14 cellular contexts compared by ENCODE assay signal in genomic region chr1:22731924-22732522, GRCh38. TPM values are rescaled to one million over a fixed set of nuclear protein-coding genes. Genes with fewer than 3 reads are reported as not detected.
DNase-seq lines count a peak whose midpoint lies in the region; ATAC-seq and TF ChIP-seq lines count a peak whose summit lies in the region.
"Had no signal": no experiment of that assay in that cellular context is flagged by ENCODE, and none has a peak within 500 bp of the region (broad histone marks: within the 10 kb centered on the region; RNA-seq: fewer than 3 reads in every experiment).

No MANE protein-coding gene starts in this region.

- no peaks in the 10 kb centered on the region for H3K27me3 Mint-ChIP-seq in type B pancreatic cell
- H3K27me3 Mint-ChIP-seq in naive thymus-derived CD8-positive, alpha-beta T cell: no peaks in the 10 kb centered on the region
- H3K27me3 Mint-ChIP-seq: B cell had no signal

- no peaks in the 10 kb centered on the region for H3K9me3 Mint-ChIP-seq in type B pancreatic cell
- H3K9me3 Mint-ChIP-seq in naive thymus-derived CD8-positive, alpha-beta T cell: no peaks in the 10 kb centered on the region
- H3K9me3 Mint-ChIP-seq: stimulated activated effector memory CD8-positive, alpha-beta T cell treated with anti-CD3 and anti-CD28 coated beads, Interleukin-12 subunit alpha, Interleukin-12 subunit beta, amount 100 ng/mL, for 72 hours had no signal

- 95% methylated on average over 5 of the region's 6 CpGs for WGBS in SK-N-SH (ENCODE audit: low lambda C conversion rate)

- peaks cover 0 to 4% of the 10 kb centered on the region in 2 experiments; a peak in 1 of 4 replicates for H3K4me1 ChIP-seq in SK-N-SH (ENCODE audit: control insufficient read depth in 1 of 2, insufficient read depth in 2 of 2, low read depth in 1 of 2, low read length in 1 of 2)
- 0 out of 2 replicates have a peak, but pooled peaks cover 7% of the 10 kb centered on the region for H3K4me1 ChIP-seq in Panc1 (ENCODE audit: control insufficient read depth, insufficient read depth, low read length)
- H3K4me1 ChIP-seq: HAP-1 had no signal

- H3K4me3 Mint-ChIP-seq in type B pancreatic cell: no peak overlapping the region
- H3K4me3 Mint-ChIP-seq in naive thymus-derived CD8-positive, alpha-beta T cell: no peak overlapping the region
- H3K4me3 Mint-ChIP-seq: B cell; stimulated activated effector memory CD8-positive, alpha-beta T cell treated with anti-CD3 and anti-CD28 coated beads, Interleukin-12 subunit alpha, Interleukin-12 subunit beta, amount 100 ng/mL, for 72 hours had no signal

- peaks cover 21% of the 10 kb centered on the region for H4K20me1 ChIP-seq in SK-N-SH (ENCODE audit: insufficient read depth)

- TF ChIP-seq RAD21 in SK-N-SH (IDR thresholded peaks at IDR 0.05; ENCODE audit: low read length): no peak

- H3K4me2 ChIP-seq in SK-N-SH: no peak overlapping the region

- CTCF ChIA-PET in SK-N-SH (lab: Yijun Ruan, JAX) (interaction anchor here (0.6 to 1.4 kb wide), 3 partner anchors 13 to 130 kb away, joined by 3 read pairs; no protein-coding TSS in a partner anchor), Panc1 (lab: Charles Lee) (interaction anchor here (0.7 kb wide), 1 partner anchor 60 kb away, joined by 5 read pairs; no protein-coding TSS in a partner anchor)

- TF ChIP-seq CTCF in SK-N-SH (IDR thresholded peaks at IDR 0.05) (0 out of 2 replicates have a peak, but pooled peaks have one; percentile 11), Panc1 (IDR thresholded peaks at IDR 0.05) (peak; percentile 75; the same call in 1 of the 2 replicates), fibroblast of pulmonary artery (IDR thresholded peaks at IDR 0.05; ENCODE audit: low read length, missing control alignments) (peak; percentile 74), type B pancreatic cell (conservative IDR thresholded peaks at IDR 0.05) (peak; percentile 39)

- H3K27me3 ChIP-seq in SK-N-SH (ENCODE audit: insufficient read depth) (no peaks in the 10 kb centered on the region), Panc1 (ENCODE audit: control insufficient read depth, insufficient read depth, low read length) (no peaks in the 10 kb centered on the region)
- H3K27me3 ChIP-seq: SJCRH30 had no signal

- H3K27ac ChIP-seq in SK-N-SH (ENCODE audit: low read depth in 2 of 2, low read length in 1 of 2) (no peak overlapping the region), Panc1 (ENCODE audit: low read length) (no peak overlapping the region)
- H3K27ac ChIP-seq: SJCRH30 had no signal

- no peak for DNase-seq in SK-N-SH
- DNase-seq in Panc1 (ENCODE audit: low read depth, low spot score): no peak
- DNase-seq in fibroblast of pulmonary artery (ENCODE audit: low read depth): peak; percentile 64
- DNase-seq in type B pancreatic cell (ENCODE audit: extremely low spot score, unreplicated experiment): no peak
- DNase-seq in CD1c-positive myeloid dendritic cell (ENCODE audit: extremely low spot score): no peak
- DNase-seq in NCI-H2196 treated with DMSO at 0.1 percent for 48 hours (lab: John Stamatoyannopoulos, UW; ENCODE audit: unreplicated experiment): no peak
- no peak for DNase-seq in naive thymus-derived CD8-positive, alpha-beta T cell
- DNase-seq: activated CD8-positive, alpha-beta memory T cell treated with anti-CD3 and anti-CD28 coated beads for 24 hours; NCI-H2029; SJCRH30 had no signal

- H3K4me3 ChIP-seq in SK-N-SH (ENCODE audit: low read depth in 2 of 2, low read length in 1 of 2): no peak overlapping the region; a peak in 1 of 4 replicates
- H3K4me3 ChIP-seq in Panc1 (ENCODE audit: low read depth in 2 of 2, low read length in 2 of 2): no peak overlapping the region
- H3K4me3 ChIP-seq in fibroblast of pulmonary artery (replicated peaks; ENCODE audit: low read depth, low read length): no peak overlapping the region
- H3K4me3 ChIP-seq: HAP-1, SJCRH30 had no signal

- no peak overlapping the region for H2AFZ ChIP-seq in SK-N-SH (ENCODE audit: low read depth)

- POLR2A ChIA-PET in SK-N-SH (lab: Yijun Ruan, JAX): interaction anchor here (0.6 kb wide), 1 partner anchor 10 kb away, joined by 4 read pairs; no protein-coding TSS in a partner anchor
- POLR2A ChIA-PET in Panc1 (lab: Charles Lee): no interaction called here
- POLR2A ChIA-PET in naive thymus-derived CD8-positive, alpha-beta T cell (lab: Charles Lee): no interaction called here

- no peaks in the 10 kb centered on the region for H3K9me2 ChIP-seq in SK-N-SH

- H3K36me3 ChIP-seq in SK-N-SH (replicated peaks in 1 of 2; ENCODE audit: control insufficient read depth in 1 of 2, insufficient read depth in 2 of 2, low read length in 1 of 2) (peaks cover 0 to under 1% of the 10 kb centered on the region in 2 experiments), Panc1 (ENCODE audit: control insufficient read depth, insufficient read depth, low read length) (no peaks in the 10 kb centered on the region)
- H3K36me3 ChIP-seq: HAP-1, SJCRH30 had no signal

- ATAC-seq in SK-N-SH treated with all-trans-retinoic acid at 6 μM for 48 hours (no peak), Panc1 (peak; percentile 36; the same call in 1 of the 2 replicates)
- no peak for ATAC-seq in naive thymus-derived CD8-positive, alpha-beta T cell
- ATAC-seq: stimulated activated effector memory CD8-positive, alpha-beta T cell treated with anti-CD3 and anti-CD28 coated beads, Interleukin-12 subunit alpha, Interleukin-12 subunit beta, amount 100 ng/mL, for 72 hours had no signal

- H3K4me1 Mint-ChIP-seq in type B pancreatic cell (ENCODE audit: unreplicated experiment): peaks cover 19% of the 10 kb centered on the region
- H3K4me1 Mint-ChIP-seq in naive thymus-derived CD8-positive, alpha-beta T cell: peaks cover 0 to 2% (median 0%) of the 10 kb centered on the region in 4 donors
- H3K4me1 Mint-ChIP-seq: B cell; stimulated activated effector memory CD8-positive, alpha-beta T cell treated with anti-CD3 and anti-CD28 coated beads, Interleukin-12 subunit alpha, Interleukin-12 subunit beta, amount 100 ng/mL, for 72 hours had no signal

- H3K79me2 ChIP-seq in SK-N-SH (ENCODE audit: insufficient read depth): peaks cover 77% of the 10 kb centered on the region

- H3K36me3 Mint-ChIP-seq in type B pancreatic cell: no peaks in the 10 kb centered on the region
- no peaks in the 10 kb centered on the region for H3K36me3 Mint-ChIP-seq in naive thymus-derived CD8-positive, alpha-beta T cell
- H3K36me3 Mint-ChIP-seq: stimulated activated effector memory CD8-positive, alpha-beta T cell treated with anti-CD3 and anti-CD28 coated beads, Interleukin-12 subunit alpha, Interleukin-12 subunit beta, amount 100 ng/mL, for 72 hours had no signal

- in situ Hi-C loops in Panc1 (cut with HindIII; ENCODE audit: low pct_unique_long_range_greater_than_20kb, low sequenced_read_pairs): no loop called here

- BruUV-seq in Panc1 (replicated peaks; lab: Mats Ljungman, UMichigan): no TSS peak

- H3F3A ChIP-seq in SK-N-SH (replicated peaks; ENCODE audit: insufficient read depth): peaks cover 6% of the 10 kb centered on the region

- no peaks in the 10 kb centered on the region for H3K9me3 ChIP-seq in SK-N-SH
- H3K9me3 ChIP-seq in Panc1 (ENCODE audit: control insufficient read depth, insufficient read depth, low read depth, low read length): no peaks in the 10 kb centered on the region
- H3K9me3 ChIP-seq: HAP-1, SJCRH30 had no signal

- no peak overlapping the region for H3K9ac ChIP-seq in SK-N-SH

- TF ChIP-seq EP300 in SK-N-SH (IDR thresholded peaks at IDR 0.05; ENCODE audit: borderline replicate concordance in 1 of 2, low read depth in 1 of 2, low read length in 1 of 2): no peak

- intact Hi-C loops in Panc1 (cut with micrococcal nuclease; ENCODE audit: unreplicated experiment): no loop called here

- no peak overlapping the region for H3K27ac Mint-ChIP-seq in type B pancreatic cell
- H3K27ac Mint-ChIP-seq in naive thymus-derived CD8-positive, alpha-beta T cell: peak overlapping the region in 1 of 10 donors; percentile 24
- H3K27ac Mint-ChIP-seq: B cell; stimulated activated effector memory CD8-positive, alpha-beta T cell treated with anti-CD3 and anti-CD28 coated beads, Interleukin-12 subunit alpha, Interleukin-12 subunit beta, amount 100 ng/mL, for 72 hours had no signal

TF ChIP-seq in SK-N-SH, 30 proteins besides CTCF, POLR2A, EP300 and RAD21 (continues in another document):
- no peak for TF ChIP-seq EZH2phosphoT487 (IDR thresholded peaks at IDR 0.05; ENCODE audit: borderline replicate concordance, low read depth)
- no peak for TF ChIP-seq MEF2A (IDR thresholded peaks at IDR 0.05; ENCODE audit: borderline replicate concordance, low read depth)
- TF ChIP-seq MXI1 (IDR thresholded peaks at IDR 0.05; ENCODE audit: low read depth, low read length): no peak
- no peak for TF ChIP-seq SMC3 (IDR thresholded peaks at IDR 0.05; ENCODE audit: low read depth, low read length)
- TF ChIP-seq GATA2 (CRISPR knock-in tag; IDR thresholded peaks at IDR 0.05): no peak

TF ChIP-seq in SK-N-SH treated with all-trans-retinoic acid at 6 μM for 48 hours, 23 proteins besides CTCF, POLR2A, EP300 and RAD21 (continues in another document):
- no peak for TF ChIP-seq OSR1 (CRISPR knock-in tag; IDR thresholded peaks at IDR 0.05)
- TF ChIP-seq CREB5 (CRISPR knock-in tag; IDR thresholded peaks at IDR 0.05; ENCODE audit: low read depth): no peak
- TF ChIP-seq TOX (CRISPR knock-in tag; IDR thresholded peaks at IDR 0.05; ENCODE audit: borderline replicate concordance): no peak

RNA-seq across cellular contexts. Expression of gene EPHB2, which starts 21.4 kb away (rescaled TPM):
- 18.6 and 25.2 TPM in 2 replicates for polyA plus RNA-seq in SK-N-SH (2012; rRNA removed)
- 9.1 and 15.3 TPM in 2 replicates for polyA plus RNA-seq in SK-N-SH (2012; cell fraction: cytosol; rRNA removed)
- polyA plus RNA-seq in SK-N-SH (2012; cell fraction: nucleus; rRNA removed): 11.5 and 14.4 TPM in 2 replicates
- total RNA-seq in Panc1 (2021; ENCODE audit: unreplicated experiment): 29.0 TPM
- polyA plus RNA-seq in Panc1 (2012; ENCODE audit: insufficient read length): 27.5 TPM
- 40.3 and 44.6 TPM in 2 replicates for total RNA-seq in type B pancreatic cell (ENCODE audit: low replicate concordance)
- under 1 TPM; 0.21 to 0.25 TPM for total RNA-seq in naive thymus-derived CD8-positive, alpha-beta T cell
- polyA plus RNA-seq in naive thymus-derived CD8-positive, alpha-beta T cell: not detected

Comparison
In these comparisons a context has a peak if more than half of its experiments do, and no peak if none do; other contexts are left out.
1. CTCF ChIP-seq: peak in every context shown above with its lines; median percentile 75 in Panc1; 74 in fibroblast of pulmonary artery; 39 in type B pancreatic cell; 11 in SK-N-SH.
2. RNA of gene EPHB2, which starts 21.4 kb away (total RNA-seq): 40.3 to 44.6 TPM in type B pancreatic cell and 29.0 TPM in Panc1 (single experiment); 0.21 to 0.25 TPM in naive thymus-derived CD8-positive, alpha-beta T cell; every median in the first group is over 10 times any median in the second.